15 cellular contexts compared by ENCODE assay signal in the genomic region with DNA sequence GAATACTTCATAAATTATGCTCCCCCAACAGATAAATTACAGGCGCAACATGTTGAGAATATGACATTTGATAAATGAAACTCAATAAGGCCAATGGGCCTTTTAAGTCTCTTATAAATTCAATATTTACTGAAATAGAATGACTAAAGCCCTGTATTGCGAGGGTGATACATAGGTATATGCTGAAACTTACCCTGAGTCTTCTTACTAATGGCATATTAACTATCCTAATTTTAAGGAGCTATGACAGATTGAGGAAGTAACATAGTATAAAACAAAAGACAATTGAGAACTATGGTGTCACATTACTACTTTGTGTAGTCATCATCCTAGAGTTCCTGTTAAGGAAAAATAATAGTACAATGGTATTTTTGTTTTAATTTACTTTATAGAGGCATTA.
DNase-seq lines count a peak whose midpoint lies in the region; ATAC-seq, FAIRE-seq and TF ChIP-seq lines count a peak whose summit lies in the region.
"Had no signal": no experiment of that assay in that cellular context is flagged by ENCODE, and none has a peak within 500 bp of the region (broad histone marks: within the 10 kb centered on the region; RNA-seq: fewer than 3 reads in every experiment).

No MANE protein-coding gene starts in this region.

- DNase-seq in Kasumi-1 (lab: John Stamatoyannopoulos, UW) (peak; percentile 31 to 37), epithelial cell of esophagus (ENCODE audit: low read depth) (peak; percentile 24), kidney tubule cell (ENCODE audit: low spot score) (peak; percentile 19), DMS79 (lab: John Stamatoyannopoulos, UW) (no peak)
- DNase-seq: BE2C; CD8-positive, alpha-beta T cell; COR-L47; DMS53; HCEC 1CT; HFFc6 had no signal

- FAIRE-seq in G401.6 (lab: Jason Lieb, UNC): peak; percentile 56
- FAIRE-seq: A549, GM12878, GM18507 had no signal

- ATAC-seq in HG02678 (IDR thresholded peaks at IDR 0.05; ENCODE audit: unreplicated experiment): no peak
- ATAC-seq: A549; CD8-positive, alpha-beta T cell; GM12878 had no signal

- H3K4me3 ChIP-seq in epithelial cell of esophagus (ENCODE audit: low read length): no peak overlapping the region
- H3K4me3 ChIP-seq: A549, GM12878 had no signal

- TF ChIP-seq CTCF in epithelial cell of esophagus (IDR thresholded peaks at IDR 0.05; ENCODE audit: insufficient read depth, low read depth, low read length, missing control alignments): no peak
